10 cellular contexts compared by ENCODE assay signal in genomic region chr12:6946033-6946919, GRCh38. TPM values are rescaled to one million over a fixed set of nuclear protein-coding genes. Genes with fewer than 3 reads are reported as not detected.
DNase-seq lines count a peak whose midpoint lies in the region; ATAC-seq and TF ChIP-seq lines count a peak whose summit lies in the region.
"Had no signal": no experiment of that assay in that cellular context is flagged by ENCODE, and none has a peak within 500 bp of the region (broad histone marks: within the 10 kb centered on the region; RNA-seq: fewer than 3 reads in every experiment).

No MANE protein-coding gene starts in this region.

- H3K27me3 ChIP-seq in HUES64 (ENCODE audit: insufficient read depth, low read length), result no peaks in the 10 kb centered on the region
- no peaks in the 10 kb centered on the region for H3K27me3 ChIP-seq in Peyer's patch
- no peaks in the 10 kb centered on the region for H3K27me3 ChIP-seq in mesenchymal stem cell (ENCODE audit: control insufficient read depth in 1 of 2, insufficient read depth in 1 of 2, low read length in 2 of 2)

- H3K4me3 Mint-ChIP-seq in type B pancreatic cell, result peak overlapping the region; percentile 84

- H4K8ac ChIP-seq in mesenchymal stem cell (ENCODE audit: low read length), result peak overlapping the region; percentile 73

- peak overlapping the region; percentile 43 for H4K91ac ChIP-seq in mesenchymal stem cell (ENCODE audit: low read length)

- H3K4me1 Mint-ChIP-seq in type B pancreatic cell (ENCODE audit: unreplicated experiment), result no peaks in the 10 kb centered on the region

- peak overlapping the region; percentile 3 for H2BK120ac ChIP-seq in mesenchymal stem cell (ENCODE audit: low read depth, low read length)

- CTCF ChIA-PET in HEK293T (lab: Yijun Ruan, JAX), result interaction anchor here (0.6 to 4.8 kb wide), 4 partner anchors 15 to 77 kb away, joined by 3 to 47 read pairs (median 13); no protein-coding TSS in a partner anchor

- peaks cover 10% of the 10 kb centered on the region for H3K36me3 Mint-ChIP-seq in type B pancreatic cell

- H3K9ac ChIP-seq in HUES64 (ENCODE audit: low read depth, low read length) (peak overlapping the region; percentile 50), mesenchymal stem cell (ENCODE audit: low read length) (no peak overlapping the region)

- DNase-seq in Peyer's patch (peak; percentile 84 to 96 (median 95)), mesenchymal stem cell (no peak), type B pancreatic cell (ENCODE audit: extremely low spot score, unreplicated experiment) (peak; percentile 88), HEK293T (ENCODE audit: extremely low spot score) (no peak)
- peak; percentile 73 for DNase-seq in central memory CD4-positive, alpha-beta T cell

- peak; percentile 18 for ATAC-seq in GM18505 (IDR thresholded peaks at IDR 0.05; ENCODE audit: unreplicated experiment)
- no peak for ATAC-seq in GM19351 (IDR thresholded peaks at IDR 0.05; ENCODE audit: unreplicated experiment)

- TF ChIP-seq POLR2A in GM18505 (IDR thresholded peaks at IDR 0.05; ENCODE audit: borderline replicate concordance, extremely low read depth, insufficient read depth, insufficient read length) (no peak), Peyer's patch (IDR thresholded peaks at IDR 0.05) (peak; percentile 88 to 97)

- H3K4me1 ChIP-seq in HUES64 (ENCODE audit: insufficient read depth, low read length) (peaks cover 12% of the 10 kb centered on the region; the same call in 1 of the 2 replicates), Peyer's patch (peaks cover 8 to 34% (median 30%) of the 10 kb centered on the region in 4 donors), mesenchymal stem cell (ENCODE audit: control insufficient read depth, insufficient read depth, low read depth, low read length) (peaks cover 32% of the 10 kb centered on the region)

- no peak overlapping the region for H2BK5ac ChIP-seq in mesenchymal stem cell (ENCODE audit: low read depth, low read length, poor library complexity, severe bottlenecking)

- peak overlapping the region; percentile 99 for H3K27ac Mint-ChIP-seq in type B pancreatic cell

- no peak overlapping the region for H2BK12ac ChIP-seq in mesenchymal stem cell (ENCODE audit: low read length in 2 of 2)

- H3K9me3 ChIP-seq in HUES64 (ENCODE audit: insufficient read depth, low read depth, low read length), result no peaks in the 10 kb centered on the region
- no peaks in the 10 kb centered on the region for H3K9me3 ChIP-seq in Peyer's patch
- no peaks in the 10 kb centered on the region for H3K9me3 ChIP-seq in mesenchymal stem cell (ENCODE audit: control insufficient read depth, low read length)

- TF ChIP-seq CTCF in Peyer's patch (IDR thresholded peaks at IDR 0.05), result peak in 3 of 6 experiments; percentile 39 to 46 (median 41)
- TF ChIP-seq CTCF in type B pancreatic cell (conservative IDR thresholded peaks at IDR 0.05), result no peak

- H3K36me3 ChIP-seq in HUES64 (ENCODE audit: insufficient read depth, low read length) (peaks cover 4% of the 10 kb centered on the region), Peyer's patch (peaks cover 0 to 6% (median 0%) of the 10 kb centered on the region in 3 donors), mesenchymal stem cell (ENCODE audit: control insufficient read depth in 1 of 2, insufficient read depth in 2 of 2, low read depth in 1 of 2, low read length in 2 of 2) (peaks cover 16 to 20% of the 10 kb centered on the region in 2 experiments)

- H3K27me3 Mint-ChIP-seq in type B pancreatic cell, result peaks cover 9% of the 10 kb centered on the region

- H3K27ac ChIP-seq in HUES64 (ENCODE audit: low read depth, low read length) (peak overlapping the region; percentile 66), Peyer's patch (peak overlapping the region; percentile 90 to 97 (median 94)), mesenchymal stem cell (ENCODE audit: low read length, poor library complexity, severe bottlenecking) (peak overlapping the region; percentile 55)

- H3K4me2 ChIP-seq in mesenchymal stem cell (ENCODE audit: low read length, poor library complexity, severe bottlenecking), result peak overlapping the region; percentile 78

- POLR2A ChIA-PET in HEK293T (lab: Yijun Ruan, JAX), result interaction anchor here (1.3 to 8.4 kb wide), 4 partner anchors 14 to 78 kb away, joined by 3 to 450 read pairs (median 34); partner anchors contain the start of gene TPI1

- H3K4me3 ChIP-seq in HUES64 (ENCODE audit: low read length) (peak overlapping the region; percentile 58), Peyer's patch (peak overlapping the region; percentile 26 to 67 (median 52)), mesenchymal stem cell (ENCODE audit: insufficient read depth in 1 of 2, low read depth in 1 of 2, low read length in 2 of 2) (peak overlapping the region in 1 of 2 experiments; percentile 56)

- peak overlapping the region; percentile 50 for H2BK15ac ChIP-seq in mesenchymal stem cell (ENCODE audit: low read depth, poor library complexity, severe bottlenecking)

- H2AK5ac ChIP-seq in mesenchymal stem cell (ENCODE audit: low read length, severe bottlenecking), result peak overlapping the region; percentile 14

- H3K79me1 ChIP-seq in mesenchymal stem cell (replicated peaks; ENCODE audit: low read length, poor library complexity, severe bottlenecking), result peaks cover 7% of the 10 kb centered on the region

- H3K18ac ChIP-seq in mesenchymal stem cell (ENCODE audit: low read depth in 1 of 2, low read length in 2 of 2), result peak overlapping the region in 1 of 2 experiments; percentile 49

- peak overlapping the region in 1 of 2 experiments; percentile 5 for H3K23ac ChIP-seq in mesenchymal stem cell (ENCODE audit: low read length in 2 of 2)

- peak overlapping the region in 1 of 2 experiments; percentile 58 for H3K14ac ChIP-seq in mesenchymal stem cell (ENCODE audit: low read length in 2 of 2)

- no peaks in the 10 kb centered on the region for H3K9me3 Mint-ChIP-seq in type B pancreatic cell

- 3% methylated on average over 32 of the region's 32 CpGs for WGBS in HUES64
- 31% methylated on average over 26 of the region's 32 CpGs for WGBS in mesenchymal stem cell

- H2AFZ ChIP-seq in mesenchymal stem cell (ENCODE audit: low read depth, low read length), result peak overlapping the region; percentile 85

- H3K4ac ChIP-seq in mesenchymal stem cell (ENCODE audit: low read depth in 1 of 2, low read length in 2 of 2), result peak overlapping the region; percentile 21 to 32

TF ChIP-seq in HEK293T, 16 proteins besides CTCF, POLR2A, EP300 and RAD21:
- TF ChIP-seq TARDBP (IDR thresholded peaks at IDR 0.05) (no peak), SUZ12 (IDR thresholded peaks at IDR 0.05) (no peak), ELF4 (IDR thresholded peaks at IDR 0.05) (no peak), SP1 (IDR thresholded peaks at IDR 0.05) (no peak), L3MBTL2 (conservative IDR thresholded peaks at IDR 0.05) (no peak), FOXA1 (IDR thresholded peaks at IDR 0.05) (no peak), BHLHE40 (IDR thresholded peaks at IDR 0.05; ENCODE audit: borderline replicate concordance) (no peak), NFRKB (IDR thresholded peaks at IDR 0.05) (no peak), FOXM1 (IDR thresholded peaks at IDR 0.05; ENCODE audit: borderline replicate concordance) (no peak), HDGF (IDR thresholded peaks at IDR 0.05; ENCODE audit: borderline replicate concordance) (no peak)

RNA-seq across cellular contexts. Expression of gene C12orf57, which starts 2.5 kb away (rescaled TPM):
- polyA plus RNA-seq in HUES64 (2013, experiment 1 of 2), result 174 TPM
- polyA plus RNA-seq in HUES64 (2013, experiment 2 of 2), result 162 TPM
- total RNA-seq in Peyer's patch (100 to 1,000 TPM; 146 to 339 (median 156) TPM), type B pancreatic cell (ENCODE audit: low replicate concordance) (220 and 275 TPM in 2 replicates)
- polyA plus RNA-seq in mesenchymal stem cell (2013, experiment 1 of 2), result 186 TPM
- 188 TPM for polyA plus RNA-seq in mesenchymal stem cell (2013, experiment 2 of 2)

RNA-seq across cellular contexts. Expression of gene RNU7-1, which starts 2.7 kb away (rescaled TPM):
- polyA plus RNA-seq in HUES64 (2013, experiment 1 of 2), result not detected
- polyA plus RNA-seq in HUES64 (2013, experiment 2 of 2), result not detected
- total RNA-seq in Peyer's patch (not detected), type B pancreatic cell (ENCODE audit: low replicate concordance) (not detected in 2 replicates)
- polyA plus RNA-seq in mesenchymal stem cell (2013, experiment 1 of 2), result not detected
- polyA plus RNA-seq in mesenchymal stem cell (2013, experiment 2 of 2), result not detected
- total RNA-seq: skeletal muscle tissue; T-helper 1 cell treated with Interleukin-12 subunit alpha and Interleukin-12 subunit beta and Interleukin-4 antibody, amounts not matched to agents 30 ng/mL and 1 ng/mL, for 36 hours had no signal

RNA-seq across cellular contexts. Expression of gene PTPN6, which starts 4.9 kb away (rescaled TPM):
- polyA plus RNA-seq in HUES64 (2013, experiment 1 of 2), result 12.0 TPM
- 12.2 TPM for polyA plus RNA-seq in HUES64 (2013, experiment 2 of 2)
- 100 to 1,000 TPM in 1 of 4 donors, 10 to 100 TPM in 3; 41.6 to 183 (median 44.4) TPM for total RNA-seq in Peyer's patch
- polyA plus RNA-seq in mesenchymal stem cell (2013, experiment 1 of 2), result 0.73 TPM
- 1.2 TPM for polyA plus RNA-seq in mesenchymal stem cell (2013, experiment 2 of 2)
- total RNA-seq in type B pancreatic cell (ENCODE audit: low replicate concordance), result 15.6 and 61.0 TPM in 2 replicates

RNA-seq across cellular contexts. Expression of gene ATN1, which starts 18.5 kb away (rescaled TPM):
- polyA plus RNA-seq in HUES64 (2013, experiment 1 of 2), result 63.0 TPM
- 65.5 TPM for polyA plus RNA-seq in HUES64 (2013, experiment 2 of 2)
- total RNA-seq in Peyer's patch (100 to 1,000 TPM in 3 of 4 donors, 10 to 100 TPM in 1; 77.6 to 337 (median 125) TPM), type B pancreatic cell (ENCODE audit: low replicate concordance) (131 and 139 TPM in 2 replicates)
- 119 TPM for polyA plus RNA-seq in mesenchymal stem cell (2013, experiment 1 of 2)
- polyA plus RNA-seq in mesenchymal stem cell (2013, experiment 2 of 2), result 111 TPM

RNA-seq across cellular contexts. Expression of gene PHB2, which starts 24.2 kb away (rescaled TPM):
- polyA plus RNA-seq in HUES64 (2013, experiment 1 of 2), result 303 TPM
- 286 TPM for polyA plus RNA-seq in HUES64 (2013, experiment 2 of 2)
- 100 to 1,000 TPM; 162 to 219 (median 174) TPM for total RNA-seq in Peyer's patch
- polyA plus RNA-seq in mesenchymal stem cell (2013, experiment 1 of 2), result 253 TPM
- polyA plus RNA-seq in mesenchymal stem cell (2013, experiment 2 of 2), result 265 TPM
- 252 and 377 TPM in 2 replicates for total RNA-seq in type B pancreatic cell (ENCODE audit: low replicate concordance)

Comparison
In these comparisons a context has a peak if more than half of its experiments do, and no peak if none do; other contexts are left out.
1. DNase-seq: peak in Peyer's patch (3 of 3), central memory CD4-positive, alpha-beta T cell (single experiment) and type B pancreatic cell (single experiment); none in mesenchymal stem cell (single experiment) and HEK293T (single experiment).
2. Peak in every context shown above with its lines, with median percentiles within 50 percentile points of each other: H3K27ac ChIP-seq.